In the genomic region with DNA sequence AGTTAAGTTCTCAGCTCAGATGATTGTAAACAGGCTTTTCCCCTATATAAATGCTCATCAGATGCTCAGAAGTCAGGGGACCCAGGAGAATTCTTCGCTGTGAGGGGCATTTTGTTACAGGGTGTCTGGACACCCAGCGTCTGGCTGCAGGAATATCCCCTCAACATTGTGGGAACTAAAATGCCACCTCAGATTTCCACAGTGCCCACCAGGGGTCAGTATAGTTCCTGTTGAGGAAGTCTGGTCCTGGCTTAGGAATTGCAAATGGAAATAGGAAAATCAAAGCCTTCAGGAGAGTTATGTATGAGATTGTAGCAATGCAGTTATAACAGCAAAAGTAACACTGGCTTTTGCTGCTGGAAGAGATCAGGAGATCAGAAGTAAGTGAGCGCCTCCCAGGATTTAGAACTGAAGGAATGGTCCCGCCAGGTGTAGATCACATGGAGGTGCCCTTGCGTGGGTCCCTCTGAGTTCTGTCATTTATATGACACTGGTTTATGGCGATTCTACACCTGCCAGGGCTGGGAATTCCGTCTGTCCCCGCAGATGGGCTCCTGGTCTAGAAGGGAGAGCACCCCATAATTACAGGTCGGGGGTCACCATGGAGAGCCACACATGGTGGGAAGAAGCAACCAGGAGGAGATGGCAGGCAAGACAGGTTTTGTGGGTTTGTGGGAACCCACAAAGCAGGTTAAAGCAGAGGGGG, we compare ENCODE assay signal across 8 cellular contexts. TPM values are rescaled to one million over a fixed set of nuclear protein-coding genes. Genes with fewer than 3 reads are reported as not detected.
DNase-seq lines count a peak whose midpoint lies in the region; ATAC-seq, FAIRE-seq and TF ChIP-seq lines count a peak whose summit lies in the region.

No MANE protein-coding gene starts in this region.

- no peak overlapping the region for H3K23ac ChIP-seq in H1 (ENCODE audit: insufficient read length)

- TF ChIP-seq EP300 in H1 (IDR thresholded peaks at IDR 0.05; ENCODE audit: borderline replicate concordance in 1 of 2, low read depth in 2 of 2, low read length in 2 of 2) (no peak), upper lobe of left lung (IDR thresholded peaks at IDR 0.05) (no peak)

- TF ChIP-seq CTCF in H1 (IDR thresholded peaks at IDR 0.05; ENCODE audit: control extremely low read depth in 1 of 3, insufficient read depth in 1 of 3, low read depth in 1 of 3, low read length in 3 of 3) (peak; percentile 24 to 84 (median 77)), lower lobe of right lung (IDR thresholded peaks at IDR 0.05) (peak; percentile 73), upper lobe of left lung (IDR thresholded peaks at IDR 0.05) (peak; percentile 44 to 68 (median 60))

- no peaks in the 10 kb centered on the region for H3K9me3 ChIP-seq in H1 (ENCODE audit: insufficient read depth in 2 of 2, low read depth in 1 of 2, low read length in 1 of 2)
- H3K9me3 ChIP-seq in lower lobe of right lung: no peaks in the 10 kb centered on the region
- no peaks in the 10 kb centered on the region for H3K9me3 ChIP-seq in upper lobe of left lung

- H2BK12ac ChIP-seq in H1 (ENCODE audit: low read depth, low read length): no peak overlapping the region

- H4K20me1 ChIP-seq in H1 (replicated peaks in 1 of 2; ENCODE audit: control insufficient read depth in 1 of 2, insufficient read depth in 2 of 2, low read length in 2 of 2): peaks cover 0 to 4% of the 10 kb centered on the region in 2 experiments

- peaks cover 2% of the 10 kb centered on the region; the same call in 1 of the 2 replicates for H3K79me1 ChIP-seq in H1 (ENCODE audit: low read depth, low read length)

- peak; percentile 62 to 71 for TF ChIP-seq RAD21 in H1 (IDR thresholded peaks at IDR 0.05 in 1 of 2, conservative IDR thresholded peaks at IDR 0.05 in 1 of 2; ENCODE audit: low read depth in 2 of 2, low read length in 2 of 2)

- no peak overlapping the region for H3K9ac ChIP-seq in H1 (replicated peaks in 1 of 4; ENCODE audit: extremely low read depth in 1 of 4, low read depth in 3 of 4, low read length in 3 of 4)

- H3K27me3 ChIP-seq in H1 (replicated peaks in 1 of 4; ENCODE audit: control insufficient read depth in 3 of 4, extremely low read depth in 1 of 4, insufficient read depth in 3 of 4, low read length in 3 of 4) (no peaks in the 10 kb centered on the region), lower lobe of right lung (ENCODE audit: low read depth) (no peaks in the 10 kb centered on the region), upper lobe of left lung (no peaks in the 10 kb centered on the region)

- H2AK5ac ChIP-seq in H1 (ENCODE audit: low read depth, low read length): no peak overlapping the region

- no peak overlapping the region for H2BK5ac ChIP-seq in H1 (ENCODE audit: low read depth, low read length)

- H3K79me2 ChIP-seq in H1 (ENCODE audit: control insufficient read depth in 1 of 2, insufficient read depth in 2 of 2, low read length in 2 of 2): no peaks in the 10 kb centered on the region

- no peak overlapping the region for H4K5ac ChIP-seq in H1 (ENCODE audit: insufficient read length, low read depth, low read length)

- POLR2A ChIA-PET in H1 (lab: Charles Lee; ENCODE audit: partially characterized antibody): no interaction called here

- H3K4me1 ChIP-seq in H1 (replicated peaks in 1 of 4; ENCODE audit: control insufficient read depth in 3 of 4, insufficient read depth in 4 of 4, low read length in 3 of 4): no peaks in the 10 kb centered on the region
- H3K4me1 ChIP-seq in lower lobe of right lung: peaks cover 17% of the 10 kb centered on the region
- H3K4me1 ChIP-seq in upper lobe of left lung: peaks cover 0 to 11% (median 0%) of the 10 kb centered on the region in 4 donors

- H3K36me3 ChIP-seq in H1 (ENCODE audit: control insufficient read depth in 2 of 4, insufficient read depth in 4 of 4, low read length in 3 of 4) (peaks cover 5 to 24% (median 13%) of the 10 kb centered on the region in 4 experiments; a peak in 7 of 8 replicates), lower lobe of right lung (peaks cover 33% of the 10 kb centered on the region), upper lobe of left lung (peaks cover 10 to 17% (median 13%) of the 10 kb centered on the region in 4 donors)

- H3K4ac ChIP-seq in H1 (replicated peaks; ENCODE audit: insufficient read length, low read depth, low read length): no peak overlapping the region

- no peak for TF ChIP-seq POLR2A in H1 (IDR thresholded peaks at IDR 0.05; ENCODE audit: control extremely low read depth in 1 of 2, low read depth in 2 of 2, low read length in 2 of 2)
- TF ChIP-seq POLR2A in upper lobe of left lung (IDR thresholded peaks at IDR 0.05): no peak

- no peak overlapping the region for H3K14ac ChIP-seq in H1 (ENCODE audit: insufficient read length)

- H3K23me2 ChIP-seq in H1 (ENCODE audit: low read depth, low read length): no peaks in the 10 kb centered on the region

- no peak overlapping the region for H4K8ac ChIP-seq in H1 (ENCODE audit: extremely low read depth, insufficient read depth, low read length)

- no peak overlapping the region for H4K91ac ChIP-seq in H1 (replicated peaks; ENCODE audit: insufficient read length, low read length)

- H3K27ac ChIP-seq in H1 (ENCODE audit: low read depth, low read length) (no peak overlapping the region), lower lobe of right lung (no peak overlapping the region), upper lobe of left lung (no peak overlapping the region)

- CTCF ChIA-PET in H1 (lab: Charles Lee; ENCODE audit: partially characterized antibody): interaction anchor here (0.8 to 4.0 kb wide), 5 partner anchors 16 to 336 kb away, joined by 3 to 31 read pairs (median 3); no protein-coding TSS in a partner anchor

- H3K4me3 ChIP-seq in H1 (ENCODE audit: extremely low read depth in 1 of 4, insufficient read depth in 2 of 4, low read depth in 3 of 4, low read length in 4 of 4): no peak overlapping the region
- H3K4me3 ChIP-seq in lower lobe of right lung: no peak overlapping the region
- no peak overlapping the region for H3K4me3 ChIP-seq in upper lobe of left lung

- no peak overlapping the region for H3K4me2 ChIP-seq in H1 (ENCODE audit: insufficient read depth in 1 of 2, low read depth in 2 of 2, low read length in 2 of 2)

- H3K18ac ChIP-seq in H1 (ENCODE audit: extremely low read depth, low read length): no peak overlapping the region

- no peak overlapping the region for H2BK20ac ChIP-seq in H1 (ENCODE audit: low read length)

- DNase-seq in SIG-M5 treated with dmso at 0.1 percent for 504 hours (lab: John Stamatoyannopoulos, UW; ENCODE audit: unreplicated experiment) (peak; percentile 46), SIG-M5 (lab: John Stamatoyannopoulos, UW) (no peak), LHCN-M2 (ENCODE audit: low read depth) (peak; percentile 71), H1 (ENCODE audit: low read depth in 1 of 2, low spot score in 2 of 2) (peak in 1 of 2 experiments; percentile 72), lower lobe of right lung (no peak), upper lobe of left lung (no peak), NCI-H187 (lab: John Stamatoyannopoulos, UW) (no peak)

- no peak overlapping the region for H3K56ac ChIP-seq in H1 (replicated peaks; ENCODE audit: insufficient read length, low read depth, low read length)

- WGBS in H1 (ENCODE audit: extremely low coverage in 1 of 2, insufficient coverage in 1 of 2, insufficient read length in 1 of 2, insufficient replicate concordance in 2 of 2, low coverage in 1 of 2, low lambda C conversion rate in 2 of 2, missing lambda C conversion rate in 1 of 2), 2 experiments: 82% methylated on average over 9 of the region's 9 CpGs; no CpG with 5 or more reads in 1 of the 2 experiments
- 86 to 89% methylated on average over 7 to 9 of the region's 9 CpGs for WGBS in upper lobe of left lung, 2 donors

- intact Hi-C loops in lower lobe of right lung (cut with DNase I): no loop called here

- H2BK15ac ChIP-seq in H1 (ENCODE audit: low read length): no peak overlapping the region

- no peak overlapping the region for H2AFZ ChIP-seq in H1 (ENCODE audit: low read length)

- FAIRE-seq in H1 (lab: Jason Lieb, UNC): peak; percentile 82

- H2BK120ac ChIP-seq in H1 (replicated peaks; ENCODE audit: low read depth, low read length): no peak overlapping the region

- ATAC-seq in SK-N-SH treated with all-trans-retinoic acid at 6 μM for 48 hours (peak; percentile 88), lower lobe of right lung (peak in 1 of 2 donors; percentile 12), upper lobe of left lung (ENCODE audit: low FRiP score in 2 of 2) (peak in 1 of 2 donors; percentile 68)

TF ChIP-seq in SK-N-SH treated with all-trans-retinoic acid at 6 μM for 48 hours, 23 proteins besides CTCF, POLR2A, EP300 and RAD21 (continues in another document):
- TF ChIP-seq CSDC2 (CRISPR knock-in tag; IDR thresholded peaks at IDR 0.05) (no peak), ARNTL (CRISPR knock-in tag; IDR thresholded peaks at IDR 0.05; ENCODE audit: borderline replicate concordance, low read depth) (no peak), GLIS3 (CRISPR knock-in tag; IDR thresholded peaks at IDR 0.05) (no peak)

TF ChIP-seq in H1, 55 proteins besides CTCF, POLR2A, EP300 and RAD21 (continues in another document):
- no peak for TF ChIP-seq SP2 (IDR thresholded peaks at IDR 0.05; ENCODE audit: low read length)
- no peak for TF ChIP-seq HDAC2 (IDR thresholded peaks at IDR 0.05; ENCODE audit: borderline replicate concordance in 1 of 2, low read depth in 2 of 2, low read length in 2 of 2)
- TF ChIP-seq, protein P1, sequence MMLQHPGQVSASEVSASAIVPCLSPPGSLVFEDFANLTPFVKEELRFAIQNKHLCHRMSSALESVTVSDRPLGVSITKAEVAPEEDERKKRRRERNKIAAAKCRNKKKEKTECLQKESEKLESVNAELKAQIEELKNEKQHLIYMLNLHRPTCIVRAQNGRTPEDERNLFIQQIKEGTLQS (IDR thresholded peaks at IDR 0.05; ENCODE audit: insufficient read depth, low read depth, low read length): no peak
- TF ChIP-seq CHD1 (IDR thresholded peaks at IDR 0.05; ENCODE audit: low read depth, low read length): no peak
- no peak for TF ChIP-seq SAP30 (IDR thresholded peaks at IDR 0.05; ENCODE audit: insufficient read depth, insufficient replicate concordance, low read length)

RNA-seq across cellular contexts. Expression of gene CTSL, which starts 47.1 kb away (rescaled TPM):
- total RNA-seq in LHCN-M2 (2014; rRNA removed) (455 and 500 TPM in 2 replicates), lower lobe of right lung (208 TPM), upper lobe of left lung (100 to 1,000 TPM in 4 of 6 donors, 10 to 100 TPM in 2; 71.4 to 198 (median 144) TPM)
- 149 TPM for polyA plus RNA-seq in LHCN-M2 (2012)
- total RNA-seq in H1 (2021; fragmentation: NEBNext Ultra II Directional; extraction: Animal tissue kit (Norgen Biotek cat#: 25700)): 34.4 and 38.2 TPM in 2 replicates
- 25.2 and 34.2 TPM in 2 replicates for polyA plus RNA-seq in H1 (2011; rRNA removed)
- polyA plus RNA-seq in H1 (2011; cell fraction: cytosol; rRNA removed): 59.9 TPM
- 22.5 TPM for polyA plus RNA-seq in H1 (2011; cell fraction: nucleus; rRNA removed)
- polyA plus RNA-seq in H1 (2012, experiment 1 of 2): 39.3 to 48.8 TPM (median 42.6 TPM) in 4 replicates
- polyA plus RNA-seq in H1 (2012, experiment 2 of 2): 9.4 TPM
- 54.8 TPM for polyA plus RNA-seq in H1 (2013, experiment 1 of 2)
- polyA plus RNA-seq in H1 (2013, experiment 2 of 2): 56.7 TPM
- 12.0 and 16.1 TPM in 2 replicates for polyA minus RNA-seq in H1 (2011; rRNA and poly(A)+ RNA removed)
- 11.2 TPM for polyA minus RNA-seq in H1 (2011; cell fraction: cytosol; rRNA and poly(A)+ RNA removed)
- polyA minus RNA-seq in H1 (2011; cell fraction: nucleus; rRNA and poly(A)+ RNA removed): 7.2 TPM

Comparison
In these comparisons a context has a peak if more than half of its experiments do, and no peak if none do; other contexts are left out.
1. DNase-seq: peak in SIG-M5 treated with dmso at 0.1 percent for 504 hours (single experiment) and LHCN-M2 (single experiment); none in SIG-M5 (single experiment), lower lobe of right lung (single experiment), upper lobe of left lung (0 of 2) and NCI-H187 (0 of 2).
2. Peak in every context shown above with its lines, with median percentiles within 50 percentile points of each other: CTCF ChIP-seq.